In the genomic region with DNA sequence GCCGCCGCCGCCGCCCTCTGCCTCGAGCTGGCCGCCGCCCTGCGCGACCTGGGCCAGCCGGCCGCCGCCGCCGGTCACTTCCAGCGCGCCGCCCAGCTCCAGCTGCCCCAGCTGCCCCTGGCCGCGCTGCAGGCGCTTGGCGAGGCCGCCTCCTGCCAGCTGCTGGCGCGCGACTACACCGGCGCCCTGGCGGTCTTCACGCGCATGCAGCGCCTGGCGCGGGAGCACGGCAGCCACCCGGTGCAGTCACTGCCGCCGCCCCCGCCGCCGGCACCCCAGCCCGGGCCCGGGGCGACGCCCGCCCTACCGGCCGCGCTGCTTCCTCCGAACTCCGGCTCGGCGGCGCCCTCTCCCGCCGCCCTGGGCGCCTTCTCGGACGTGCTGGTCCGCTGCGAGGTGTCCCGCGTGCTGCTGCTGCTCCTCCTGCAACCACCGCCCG, we compare ENCODE assay signal across 14 cellular contexts. TPM values are rescaled to one million over a fixed set of nuclear protein-coding genes. Genes with fewer than 3 reads are reported as not detected.
DNase-seq lines count a peak whose midpoint lies in the region; ATAC-seq and TF ChIP-seq lines count a peak whose summit lies in the region.
"Not testable (repeated sequence)": the region's sequence is repeated elsewhere in the genome, so short reads cannot be mapped to it uniquely, and the experiment has no call there.
"Had no signal": no experiment of that assay in that cellular context is flagged by ENCODE, and none has a peak within 500 bp of the region (broad histone marks: within the 10 kb centered on the region; RNA-seq: fewer than 3 reads in every experiment).

No MANE protein-coding gene starts in this region.

- not testable (repeated sequence) for H3K27me3 Mint-ChIP-seq in CD8-positive, alpha-beta T cell (ENCODE audit: low read depth); naive thymus-derived CD8-positive, alpha-beta T cell

- H3K27ac ChIP-seq in CD8-positive, alpha-beta T cell (ENCODE audit: low read depth, low read length); RWPE2 (ENCODE audit: poor library complexity, severe bottlenecking): not testable (repeated sequence)

- CTCF ChIA-PET in CD8-positive, alpha-beta T cell (lab: Charles Lee): not testable (repeated sequence)

- POLR2A ChIA-PET in CD8-positive, alpha-beta T cell (lab: Charles Lee); naive thymus-derived CD8-positive, alpha-beta T cell (lab: Charles Lee): not testable (repeated sequence)

- ATAC-seq in CD8-positive, alpha-beta T cell: peak; percentile 56
- peak; percentile 52 for ATAC-seq in GM19324 (IDR thresholded peaks at IDR 0.05; ENCODE audit: low FRiP score, unreplicated experiment)
- ATAC-seq in GM21529 (IDR thresholded peaks at IDR 0.05; ENCODE audit: unreplicated experiment): peak; percentile 53
- peak; percentile 39 for ATAC-seq in HG02870 (IDR thresholded peaks at IDR 0.05; ENCODE audit: unreplicated experiment)
- ATAC-seq in HG03175 (IDR thresholded peaks at IDR 0.05; ENCODE audit: unreplicated experiment): peak; percentile 48
- ATAC-seq in RWPE2 (ENCODE audit: low read depth): peak; percentile 43
- ATAC-seq in esophagus mucosa: peak; percentile 64
- ATAC-seq in naive thymus-derived CD8-positive, alpha-beta T cell: peak; percentile 67 to 73

- H3K27ac Mint-ChIP-seq in CD8-positive, alpha-beta T cell; naive thymus-derived CD8-positive, alpha-beta T cell: not testable (repeated sequence)

- H3K4me3 ChIP-seq in CD8-positive, alpha-beta T cell (ENCODE audit: low read depth, low read length); RWPE2 (ENCODE audit: severe bottlenecking): not testable (repeated sequence)

- peaks cover 11% of the 10 kb centered on the region for H3K4me1 Mint-ChIP-seq in CD8-positive, alpha-beta T cell (ENCODE audit: low read depth)
- peaks cover 0 to 11% (median 10%) of the 10 kb centered on the region in 4 donors for H3K4me1 Mint-ChIP-seq in naive thymus-derived CD8-positive, alpha-beta T cell

- H3K9me3 ChIP-seq in CD8-positive, alpha-beta T cell (ENCODE audit: low read length); RWPE2 (ENCODE audit: severe bottlenecking): not testable (repeated sequence)

- H3K9me3 Mint-ChIP-seq in CD8-positive, alpha-beta T cell; naive thymus-derived CD8-positive, alpha-beta T cell: not testable (repeated sequence)

- H3K4me1 ChIP-seq in CD8-positive, alpha-beta T cell (ENCODE audit: insufficient read depth, low read length); RWPE2 (ENCODE audit: insufficient read depth, poor library complexity, severe bottlenecking): not testable (repeated sequence)

- DNase-seq in CD8-positive, alpha-beta T cell; RWPE2 (ENCODE audit: low spot score); naive thymus-derived CD8-positive, alpha-beta T cell: not testable (repeated sequence)

- not testable (repeated sequence) for H3K4me3 Mint-ChIP-seq in CD8-positive, alpha-beta T cell; naive thymus-derived CD8-positive, alpha-beta T cell

- H3K36me3 ChIP-seq in CD8-positive, alpha-beta T cell (ENCODE audit: insufficient read depth, low read length); RWPE2 (ENCODE audit: low read depth): not testable (repeated sequence)

- H3K36me3 Mint-ChIP-seq in CD8-positive, alpha-beta T cell; naive thymus-derived CD8-positive, alpha-beta T cell: not testable (repeated sequence)

- not testable (repeated sequence) for H3K27me3 ChIP-seq in CD8-positive, alpha-beta T cell (ENCODE audit: insufficient read depth, low read length); RWPE2 (ENCODE audit: insufficient read depth, poor library complexity, severe bottlenecking)

- not testable (repeated sequence) for TF ChIP-seq CTCF in CD8-positive, alpha-beta T cell (IDR thresholded peaks at IDR 0.05); RWPE2 (IDR thresholded peaks at IDR 0.05; ENCODE audit: poor library complexity, severe bottlenecking)

- intact Hi-C loops in CD8-positive, alpha-beta T cell (cut with DNase I, micrococcal nuclease): not testable (repeated sequence)

RNA-seq across cellular contexts. Expression of a gene that starts 0.7 kb away (rescaled TPM):
- total RNA-seq in CD8-positive, alpha-beta T cell: not detected
- total RNA-seq in esophagus mucosa: not detected
- not detected for total RNA-seq in naive thymus-derived CD8-positive, alpha-beta T cell
- not detected for polyA plus RNA-seq in naive thymus-derived CD8-positive, alpha-beta T cell
- total RNA-seq: A673; activated CD8-positive, alpha-beta memory T cell treated with anti-CD3 and anti-CD28 coated beads for 36 hours; astrocyte; CD4-positive, alpha-beta memory T cell; thyroid gland had no signal
- polyA plus RNA-seq: CD4-positive, alpha-beta memory T cell; sigmoid colon had no signal

RNA-seq across cellular contexts. Expression of a gene that starts 48.1 kb away (rescaled TPM):
- total RNA-seq in CD8-positive, alpha-beta T cell: not detected
- total RNA-seq in esophagus mucosa: 2.5 TPM
- 1 to 10 TPM in 1 of 2 experiments, under 1 TPM in 1; 0.73 to 1.4 TPM for total RNA-seq in naive thymus-derived CD8-positive, alpha-beta T cell
- under 1 TPM in 2 of 3 donors, not detected in 1; 0.21 to 0.34 TPM for polyA plus RNA-seq in naive thymus-derived CD8-positive, alpha-beta T cell
